ENCODE assay signal across 8 cellular contexts in genomic region chr3:61358364-61358763, GRCh38.
A peak's percentile ranks its signal among the peaks of the same experiment; 100 is the strongest.
DNase-seq lines count a peak whose midpoint lies in the region; ATAC-seq and TF ChIP-seq lines count a peak whose summit lies in the region.
"Had no signal": no experiment of that assay in that cellular context is flagged by ENCODE, and none has a peak within 500 bp of the region (broad histone marks: within the 10 kb centered on the region; RNA-seq: fewer than 3 reads in every experiment).

No MANE protein-coding gene starts in this region.

- no peaks in the 10 kb centered on the region for H3K36me3 Mint-ChIP-seq in naive B cell

- TF ChIP-seq CTCF in adrenal gland (IDR thresholded peaks at IDR 0.05) = no peak

- H3K36me3 ChIP-seq in adrenal gland (replicated peaks in 1 of 2) = no peaks in the 10 kb centered on the region

- WGBS in adrenal gland, 4 donors = 0 to 22% (median 19%) methylated on average over 1 to 2 of the region's 2 CpGs

- peaks cover 0 to 2% (median 0%) of the 10 kb centered on the region in 7 donors for H3K9me3 Mint-ChIP-seq in naive B cell

- peak overlapping the region in 1 of 8 donors; percentile 27 for H3K4me3 Mint-ChIP-seq in naive B cell

- DNase-seq in adrenal gland = peak; percentile 58 to 90 (median 75)
- no peak for DNase-seq in naive B cell
- DNase-seq in NCI-H1930 (lab: John Stamatoyannopoulos, UW) = no peak
- DNase-seq in NCI-H187 treated with DMSO at 0.1 percent for 48 hours (lab: John Stamatoyannopoulos, UW) = no peak
- no peak for DNase-seq in KBM-7

- H3K4me3 ChIP-seq in adrenal gland = no peak overlapping the region
- H3K4me3 ChIP-seq: K562 had no signal

- in situ Hi-C loops in KBM-7 (cut with MboI; ENCODE audit: low pct_unique_long_range_greater_than_20kb, low sequenced_read_pairs) = no loop called here

- H3K4me1 ChIP-seq in adrenal gland (replicated peaks in 1 of 2) = peaks cover 0 to 13% of the 10 kb centered on the region in 2 donors

- H3K27me3 ChIP-seq in adrenal gland = no peaks in the 10 kb centered on the region

- TF ChIP-seq POLR2A in adrenal gland (IDR thresholded peaks at IDR 0.05) = no peak

- no peak overlapping the region for H3K27ac ChIP-seq in adrenal gland

- peaks cover 6 to 12% (median 8%) of the 10 kb centered on the region in 3 donors for H3K4me1 Mint-ChIP-seq in naive B cell

- H3K27me3 Mint-ChIP-seq in naive B cell = peaks cover 0 to 8% (median 4%) of the 10 kb centered on the region in 3 donors

- H3K27ac Mint-ChIP-seq in naive B cell = peak overlapping the region in 4 of 6 donors; percentile 17 to 82 (median 57)

- H3K9me3 ChIP-seq in adrenal gland (replicated peaks in 1 of 3) = no peaks in the 10 kb centered on the region

- peak; percentile 99 for ATAC-seq in GM19395 (IDR thresholded peaks at IDR 0.05; ENCODE audit: unreplicated experiment)
- peak; percentile 99 for ATAC-seq in HG03066 (IDR thresholded peaks at IDR 0.05; ENCODE audit: low read depth, unreplicated experiment)
- ATAC-seq in naive B cell (ENCODE audit: low read depth in 2 of 2) = peak in 1 of 2 donors; percentile 28
- ATAC-seq: K562 had no signal

- intact Hi-C loops in adrenal gland (cut with DNase I) = no loop called here

Comparison
In these comparisons a context has a peak if more than half of its experiments do, and no peak if none do; other contexts are left out.
1. DNase-seq: peak in adrenal gland (7 of 7); none in naive B cell (single experiment), NCI-H1930 (0 of 2), NCI-H187 treated with DMSO at 0.1 percent for 48 hours (single experiment) and KBM-7 (single experiment).